Comparison of ENCODE assay signal across 13 cellular contexts in the genomic region with DNA sequence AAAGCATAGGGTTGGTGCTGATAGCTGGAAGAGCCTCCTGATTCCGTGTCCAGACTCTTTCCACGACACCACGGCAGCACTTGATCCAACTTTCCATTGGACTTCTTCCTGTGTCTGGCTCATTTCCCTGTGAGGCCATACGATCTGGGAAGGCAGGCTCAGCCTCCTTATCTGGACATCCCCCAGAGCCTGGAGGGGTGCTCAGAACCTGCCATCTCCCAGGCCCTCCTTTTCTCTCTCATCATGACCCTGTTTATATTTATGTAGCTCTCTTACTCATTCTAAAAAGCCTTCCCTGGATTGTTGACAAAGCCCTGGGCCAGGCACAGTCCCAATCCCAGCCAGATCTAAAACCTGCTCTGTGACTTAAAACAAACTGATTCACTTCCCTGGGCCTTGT. TPM values are rescaled to one million over a fixed set of nuclear protein-coding genes. Genes with fewer than 3 reads are reported as not detected.
DNase-seq lines count a peak whose midpoint lies in the region; ATAC-seq and TF ChIP-seq lines count a peak whose summit lies in the region.
"Had no signal": no experiment of that assay in that cellular context is flagged by ENCODE, and none has a peak within 500 bp of the region (broad histone marks: within the 10 kb centered on the region; RNA-seq: fewer than 3 reads in every experiment).

No MANE protein-coding gene starts in this region.

- no peak overlapping the region for H3K4me3 Mint-ChIP-seq in stimulated activated naive B cell treated with anti-CD40 and anti-IgM and Interleukin-4, amounts not matched to agents 10 μg/mL and 1 μg/mL and 100 μg/mL, for 72 hours
- H3K4me3 Mint-ChIP-seq in stimulated activated naive CD8-positive, alpha-beta T cell treated with anti-CD3 and anti-CD28 coated beads, Interleukin-15, amount 100 ng/mL, for 72 hours = no peak overlapping the region

- H2BK120ac ChIP-seq in IMR-90 (ENCODE audit: low read depth, low read length) = no peak overlapping the region

- peak overlapping the region; percentile 29; the same call in 1 of the 2 replicates for H3K4ac ChIP-seq in IMR-90 (ENCODE audit: low read depth, low read length)

- H3K56ac ChIP-seq in IMR-90 (ENCODE audit: extremely low read depth, insufficient read depth, low read length) = no peak overlapping the region

- TF ChIP-seq POLR2A in IMR-90 (IDR thresholded peaks at IDR 0.05; ENCODE audit: low read depth, low read length) (no peak), body of pancreas (IDR thresholded peaks at IDR 0.05) (no peak)

- intact Hi-C loops in IMR-90 (cut with micrococcal nuclease) (no loop called here), body of pancreas (cut with DNase I) (no loop called here), right cardiac atrium (cut with DNase I) (no loop called here), dorsolateral prefrontal cortex (cut with DNase I) (no loop called here)

- H4K5ac ChIP-seq in IMR-90 (ENCODE audit: low read depth, low read length) = no peak overlapping the region

- no peak overlapping the region for H4K8ac ChIP-seq in IMR-90 (ENCODE audit: low read depth in 2 of 2, low read length in 2 of 2)

- H2AFZ ChIP-seq in IMR-90 (replicated peaks; ENCODE audit: low read length, poor library complexity) = peak overlapping the region; percentile 33

- peaks cover under 1% of the 10 kb centered on the region for H4K20me1 ChIP-seq in IMR-90 (ENCODE audit: insufficient read depth, low read length)

- H2AK5ac ChIP-seq in IMR-90 (ENCODE audit: low read depth, low read length) = no peak overlapping the region

- H2AK9ac ChIP-seq in IMR-90 (replicated peaks; ENCODE audit: low read depth, low read length, poor library complexity) = no peak overlapping the region

- ATAC-seq in IMR-90 (ENCODE audit: low read depth) (no peak), body of pancreas (no peak), right cardiac atrium (peak; percentile 17 to 26), GM19467 (IDR thresholded peaks at IDR 0.05; ENCODE audit: unreplicated experiment) (no peak)
- no peak for ATAC-seq in stimulated activated naive B cell treated with anti-CD40 and anti-IgM and Interleukin-4, amounts not matched to agents 10 μg/mL and 1 μg/mL and 100 μg/mL, for 72 hours (replicated peaks)
- ATAC-seq in stimulated activated naive CD8-positive, alpha-beta T cell treated with anti-CD3 and anti-CD28 coated beads, Interleukin-15, amount 100 ng/mL, for 72 hours = no peak

- CTCF ChIA-PET in IMR-90 (lab: Yijun Ruan, JAX) = interaction anchor here (1.1 to 1.3 kb wide), 2 partner anchors 23 to 244 kb away, joined by 3 read pairs; no protein-coding TSS in a partner anchor

- TF ChIP-seq CTCF in IMR-90 (conservative IDR thresholded peaks at IDR 0.05; ENCODE audit: low read depth, low read length) (no peak), body of pancreas (IDR thresholded peaks at IDR 0.05) (no peak), dorsolateral prefrontal cortex (IDR thresholded peaks at IDR 0.05 in 54 of 56, conservative IDR thresholded peaks at IDR 0.05 in 2 of 56; ENCODE audit: low read depth in 1 of 56, partially characterized antibody in 56 of 56) (no peak)

- DNase-seq in IMR-90 (peak; percentile 16), body of pancreas (peak in 3 of 4 donors; percentile 20 to 44 (median 35)), right cardiac atrium (peak in 2 of 3 donors; percentile 72 to 80), iPS-NIHi11 (ENCODE audit: low spot score) (no peak), dorsolateral prefrontal cortex (no peak)
- no peak for DNase-seq in stimulated activated naive B cell treated with anti-CD40 and anti-IgM and Interleukin-4, amounts not matched to agents 10 μg/mL and 1 μg/mL and 100 μg/mL, for 72 hours
- DNase-seq in stimulated activated naive CD8-positive, alpha-beta T cell treated with anti-CD3 and anti-CD28 coated beads, Interleukin-15, amount 100 ng/mL, for 72 hours = no peak
- DNase-seq: Kasumi-1, trophoblast cell had no signal

- no peak overlapping the region for H4K91ac ChIP-seq in IMR-90 (ENCODE audit: insufficient read depth, low read depth, low read length)

- peaks cover 0 to 6% of the 10 kb centered on the region in 2 experiments; a peak in 2 of 4 replicates for H3K79me1 ChIP-seq in IMR-90 (ENCODE audit: low read depth in 1 of 2, low read length in 2 of 2)

- no peak for TF ChIP-seq RAD21 in IMR-90 (IDR thresholded peaks at IDR 0.05; ENCODE audit: low read length)

- H2BK20ac ChIP-seq in IMR-90 (ENCODE audit: low read depth, low read length) = no peak overlapping the region

- no peaks in the 10 kb centered on the region for H3K27me3 Mint-ChIP-seq in stimulated activated naive B cell treated with anti-CD40 and anti-IgM and Interleukin-4, amounts not matched to agents 10 μg/mL and 1 μg/mL and 100 μg/mL, for 72 hours
- no peaks in the 10 kb centered on the region for H3K27me3 Mint-ChIP-seq in stimulated activated naive CD8-positive, alpha-beta T cell treated with anti-CD3 and anti-CD28 coated beads, Interleukin-15, amount 100 ng/mL, for 72 hours

- H3K18ac ChIP-seq in IMR-90 (ENCODE audit: low read depth, low read length) = no peak overlapping the region

- dilution Hi-C loops in IMR-90 (cut with HindIII; ENCODE audit: low sequenced_read_pairs, unreplicated experiment) = no loop called here

- no peak overlapping the region for H3K9ac ChIP-seq in IMR-90 (ENCODE audit: low read depth, low read length)

- no peak overlapping the region for H3K4me2 ChIP-seq in IMR-90 (ENCODE audit: low read depth, low read length)

- in situ Hi-C loops in IMR-90 (cut with MboI; ENCODE audit: low sequenced_read_pairs) = no loop called here

- H3K4me1 ChIP-seq in IMR-90 (ENCODE audit: control insufficient read depth, insufficient read depth, low read length) (peaks cover 5% of the 10 kb centered on the region; the same call in 1 of the 2 replicates), body of pancreas (peaks cover 21% of the 10 kb centered on the region), right cardiac atrium (ENCODE audit: control insufficient read depth, insufficient read depth, low read length) (no peaks in the 10 kb centered on the region)

- no peaks in the 10 kb centered on the region for H3K36me3 Mint-ChIP-seq in stimulated activated naive B cell treated with anti-CD40 and anti-IgM and Interleukin-4, amounts not matched to agents 10 μg/mL and 1 μg/mL and 100 μg/mL, for 72 hours

- H3K9me1 ChIP-seq in IMR-90 (ENCODE audit: insufficient read depth, low read length) = peaks cover under 1% of the 10 kb centered on the region

- no peak overlapping the region for H3K27ac ChIP-seq in IMR-90 (ENCODE audit: insufficient read depth, low read length)
- H3K27ac ChIP-seq in body of pancreas = peak overlapping the region; percentile 7 to 59 (median 37)
- peak overlapping the region; percentile 15 for H3K27ac ChIP-seq in right cardiac atrium (ENCODE audit: low read length)
- H3K27ac ChIP-seq in dorsolateral prefrontal cortex = peak overlapping the region in 1 of 59 donors; percentile 43
- H3K27ac ChIP-seq: SK-N-MC had no signal

- H3K9me3 ChIP-seq in IMR-90 (ENCODE audit: control insufficient read depth, insufficient read depth, low read length) (no peaks in the 10 kb centered on the region), body of pancreas (no peaks in the 10 kb centered on the region), right cardiac atrium (ENCODE audit: control insufficient read depth, low read length) (no peaks in the 10 kb centered on the region)

- H3K27me3 ChIP-seq in IMR-90 (ENCODE audit: control insufficient read depth, insufficient read depth, low read length) (no peaks in the 10 kb centered on the region), body of pancreas (no peaks in the 10 kb centered on the region), right cardiac atrium (ENCODE audit: control insufficient read depth, insufficient read depth) (no peaks in the 10 kb centered on the region), dorsolateral prefrontal cortex (no peaks in the 10 kb centered on the region)

- H3K14ac ChIP-seq in IMR-90 (replicated peaks; ENCODE audit: low read depth, low read length) = no peak overlapping the region

- H2BK5ac ChIP-seq in IMR-90 (ENCODE audit: low read depth, low read length, poor library complexity, severe bottlenecking) = no peak overlapping the region

- peaks cover 26 to 49% of the 10 kb centered on the region in 2 donors for H3K4me1 Mint-ChIP-seq in stimulated activated naive B cell treated with anti-CD40 and anti-IgM and Interleukin-4, amounts not matched to agents 10 μg/mL and 1 μg/mL and 100 μg/mL, for 72 hours
- peaks cover 18% of the 10 kb centered on the region for H3K4me1 Mint-ChIP-seq in stimulated activated naive CD8-positive, alpha-beta T cell treated with anti-CD3 and anti-CD28 coated beads, Interleukin-15, amount 100 ng/mL, for 72 hours

- H3K9me3 Mint-ChIP-seq in stimulated activated naive B cell treated with anti-CD40 and anti-IgM and Interleukin-4, amounts not matched to agents 10 μg/mL and 1 μg/mL and 100 μg/mL, for 72 hours = no peaks in the 10 kb centered on the region
- no peaks in the 10 kb centered on the region for H3K9me3 Mint-ChIP-seq in stimulated activated naive CD8-positive, alpha-beta T cell treated with anti-CD3 and anti-CD28 coated beads, Interleukin-15, amount 100 ng/mL, for 72 hours

- no peak overlapping the region for H3K23ac ChIP-seq in IMR-90 (ENCODE audit: low read depth, low read length)

- POLR2A ChIA-PET in IMR-90 (lab: Charles Lee; ENCODE audit: unreplicated experiment) = interaction anchor here (1.5 kb wide), 1 partner anchor 24 kb away, joined by 10 read pairs; no protein-coding TSS in a partner anchor

- no CpG with 5 or more reads among the region's 4 CpGs for WGBS in IMR-90 (ENCODE audit: extremely low coverage in 2 of 2, insufficient read length in 1 of 2), 2 experiments
- WGBS in body of pancreas, 2 donors = 14 to 21% methylated on average over 4 of the region's 4 CpGs
- WGBS in right cardiac atrium = 12% methylated on average over 4 of the region's 4 CpGs

- H3K4me3 ChIP-seq in IMR-90 (ENCODE audit: insufficient read depth, low read depth, low read length) = no peak overlapping the region
- no peak overlapping the region for H3K4me3 ChIP-seq in body of pancreas
- no peak overlapping the region for H3K4me3 ChIP-seq in right cardiac atrium (ENCODE audit: low read length)
- no peak overlapping the region for H3K4me3 ChIP-seq in dorsolateral prefrontal cortex
- H3K4me3 ChIP-seq: SK-N-MC had no signal

- no peak overlapping the region for H2BK15ac ChIP-seq in IMR-90 (ENCODE audit: low read depth, low read length)

- H3K27ac Mint-ChIP-seq in stimulated activated naive B cell treated with anti-CD40 and anti-IgM and Interleukin-4, amounts not matched to agents 10 μg/mL and 1 μg/mL and 100 μg/mL, for 72 hours = peak overlapping the region; percentile 56
- H3K27ac Mint-ChIP-seq in stimulated activated naive CD8-positive, alpha-beta T cell treated with anti-CD3 and anti-CD28 coated beads, Interleukin-15, amount 100 ng/mL, for 72 hours = peak overlapping the region in 1 of 2 donors; percentile 22

- H3K36me3 ChIP-seq in IMR-90 (ENCODE audit: control insufficient read depth, insufficient read depth, low read length) (no peaks in the 10 kb centered on the region), body of pancreas (replicated peaks in 1 of 2; ENCODE audit: insufficient read depth in 1 of 2, low read depth in 2 of 2) (no peaks in the 10 kb centered on the region)

- BruUV-seq in IMR-90 (replicated peaks; lab: Mats Ljungman, UMichigan) = no TSS peak

RNA-seq across cellular contexts. Expression of gene BCL9L, which starts 7.8 kb away (rescaled TPM):
- total RNA-seq in IMR-90 (2012; rRNA removed) (1.7 and 2.3 TPM in 2 replicates), body of pancreas (10 to 100 TPM; 13.2 to 16.5 TPM), right cardiac atrium (10 to 100 TPM; 44.0 to 76.7 (median 54.6) TPM), dorsolateral prefrontal cortex (10 to 100 TPM; 18.7 to 59.0 (median 28.4) TPM)
- polyA plus RNA-seq in IMR-90 (2012; rRNA removed) (17.0 and 21.5 TPM in 2 replicates), right cardiac atrium (29.9 TPM)
- polyA plus RNA-seq in IMR-90 (2012; cell fraction: cytosol; rRNA removed) = 11.8 and 20.1 TPM in 2 replicates
- polyA plus RNA-seq in IMR-90 (2012; cell fraction: nucleus; rRNA removed; ENCODE audit: low replicate concordance) = 30.5 and 55.8 TPM in 2 replicates

RNA-seq across cellular contexts. Expression of gene UPK2, which starts 22.6 kb away (rescaled TPM):
- not detected in 2 replicates for total RNA-seq in IMR-90 (2012; rRNA removed)
- 0.26 and 0.39 TPM in 2 replicates for polyA plus RNA-seq in IMR-90 (2012; rRNA removed)
- polyA plus RNA-seq in IMR-90 (2012; cell fraction: cytosol; rRNA removed) = 0.47 TPM in 1 of 2 replicates, not detected in the other
- polyA plus RNA-seq in IMR-90 (2012; cell fraction: nucleus; rRNA removed; ENCODE audit: low replicate concordance) = 0.24 and 0.25 TPM in 2 replicates
- not detected for total RNA-seq in body of pancreas
- total RNA-seq in right cardiac atrium = not detected
- polyA plus RNA-seq in right cardiac atrium = not detected
- total RNA-seq in dorsolateral prefrontal cortex = 1 to 10 TPM in 3 of 120 experiments, under 1 TPM in 24, not detected in 93; 0.43 to 1.2 (median 0.59) TPM
- total RNA-seq: epithelial cell of proximal tubule, myocyte had no signal

RNA-seq across cellular contexts. Expression of gene FOXR1, which starts 38.1 kb away (rescaled TPM):
- total RNA-seq in IMR-90 (2012; rRNA removed) (not detected in 2 replicates), body of pancreas (not detected), right cardiac atrium (not detected), dorsolateral prefrontal cortex (under 1 TPM in 1 of 120 experiments, not detected in 119; 0.44 TPM)
- polyA plus RNA-seq in IMR-90 (2012; rRNA removed) (not detected in 2 replicates), right cardiac atrium (not detected)
- polyA plus RNA-seq in IMR-90 (2012; cell fraction: cytosol; rRNA removed) = not detected in 2 replicates
- not detected in 2 replicates for polyA plus RNA-seq in IMR-90 (2012; cell fraction: nucleus; rRNA removed; ENCODE audit: low replicate concordance)
- total RNA-seq: epithelial cell of proximal tubule, myocyte had no signal

RNA-seq across cellular contexts. Expression of gene CXCR5, which starts 49.8 kb away (rescaled TPM):
- total RNA-seq in IMR-90 (2012; rRNA removed) (not detected in 2 replicates), body of pancreas (not detected), right cardiac atrium (not detected), dorsolateral prefrontal cortex (not detected)
- polyA plus RNA-seq in IMR-90 (2012; rRNA removed) (not detected in 2 replicates), right cardiac atrium (0.34 TPM)
- not detected in 2 replicates for polyA plus RNA-seq in IMR-90 (2012; cell fraction: cytosol; rRNA removed)
- polyA plus RNA-seq in IMR-90 (2012; cell fraction: nucleus; rRNA removed; ENCODE audit: low replicate concordance) = 0.02 TPM in 1 of 2 replicates, not detected in the other
- total RNA-seq: epithelial cell of proximal tubule, myocyte had no signal

Comparison
In these comparisons a context has a peak if more than half of its experiments do, and no peak if none do; other contexts are left out.
1. ATAC-seq: peak in right cardiac atrium (2 of 2); none in IMR-90 (single experiment), body of pancreas (single experiment), stimulated activated naive B cell treated with anti-CD40 and anti-IgM and Interleukin-4, amounts not matched to agents 10 μg/mL and 1 μg/mL and 100 μg/mL, for 72 hours (0 of 2), stimulated activated naive CD8-positive, alpha-beta T cell treated with anti-CD3 and anti-CD28 coated beads, Interleukin-15, amount 100 ng/mL, for 72 hours (single experiment) and GM19467 (single experiment).
2. DNase-seq: peak in IMR-90 (single experiment), body of pancreas (3 of 4) and right cardiac atrium (2 of 3); none in stimulated activated naive B cell treated with anti-CD40 and anti-IgM and Interleukin-4, amounts not matched to agents 10 μg/mL and 1 μg/mL and 100 μg/mL, for 72 hours (single experiment), stimulated activated naive CD8-positive, alpha-beta T cell treated with anti-CD3 and anti-CD28 coated beads, Interleukin-15, amount 100 ng/mL, for 72 hours (0 of 2), iPS-NIHi11 (single experiment) and dorsolateral prefrontal cortex (0 of 10).